Comparison of ENCODE assay signal across 25 cellular contexts in genomic region chr4:72641611-72642010, GRCh38.
"Had no signal": no experiment of that assay in that cellular context is flagged by ENCODE, and none has a peak within 500 bp of the region (broad histone marks: within the 10 kb centered on the region; RNA-seq: fewer than 3 reads in every experiment).

No MANE protein-coding gene starts in this region.

- H3K9me3 ChIP-seq: adrenal gland, gastrocnemius medialis, psoas muscle, testis, transverse colon had no signal

- DNase-seq: activated CD4-positive, alpha-beta T cell treated with anti-CD3 and anti-CD28 coated beads for 36 hours; activated CD4-positive, CD25-positive, alpha-beta regulatory T cell; activated CD8-positive, alpha-beta memory T cell treated with anti-CD3 and anti-CD28 coated beads, Interleukin-2, amount 10 ng/mL, durations not matched to agents 7 days and 5 days; activated CD8-positive, alpha-beta T cell treated with anti-CD3 and anti-CD28 coated beads, Interleukin-2, amount 10 ng/mL, durations not matched to agents 7 days and 5 days; activated naive CD4-positive, alpha-beta T cell; activated T-cell treated with anti-CD3 and anti-CD28 coated beads, Interleukin-2, amount 50 U/mL, for 72 hours; adrenal gland; central memory CD4-positive, alpha-beta T cell; endodermal cell; gastrocnemius medialis; hippocampal formation; kidney; naive thymus-derived CD8-positive, alpha-beta T cell; occipital lobe; psoas muscle; spleen; stimulated activated naive CD8-positive, alpha-beta T cell treated with anti-CD3 and anti-CD28 coated beads, Interleukin-15, Interleukin-2, amounts not matched to agents 100 U/mL and 50 U/mL, for 24 hours; T-cell; testis; transverse colon had no signal

- H3K4me2 ChIP-seq: neural progenitor cell had no signal

- H3K9ac ChIP-seq: neural progenitor cell, parathyroid adenoma had no signal

- H3K79me2 ChIP-seq: parathyroid adenoma had no signal

- ATAC-seq: activated CD4-positive, alpha-beta T cell treated with anti-CD3 and anti-CD28 coated beads for 36 hours; activated CD8-positive, alpha-beta memory T cell treated with anti-CD3 and anti-CD28 coated beads, Interleukin-2, amount 10 ng/mL, durations not matched to agents 7 days and 5 days; activated CD8-positive, alpha-beta T cell treated with anti-CD3 and anti-CD28 coated beads, Interleukin-2, amount 10 ng/mL, durations not matched to agents 7 days and 5 days; activated T-cell treated with anti-CD3 and anti-CD28 coated beads, Interleukin-2, amount 50 U/mL, for 72 hours; gastrocnemius medialis; naive thymus-derived CD8-positive, alpha-beta T cell; psoas muscle; stimulated activated naive CD8-positive, alpha-beta T cell treated with anti-CD3 and anti-CD28 coated beads, Interleukin-15, Interleukin-2, amounts not matched to agents 100 U/mL and 50 U/mL, for 24 hours; T-cell had no signal

- H3K4me1 ChIP-seq: adrenal gland, ascending aorta, esophagus muscularis mucosa, gastrocnemius medialis, neural progenitor cell, parathyroid adenoma, psoas muscle, right atrium auricular region, spleen, testis, transverse colon had no signal

- H3K4me3 ChIP-seq: adrenal gland, ascending aorta, esophagus muscularis mucosa, gastrocnemius medialis, neural progenitor cell, psoas muscle, right atrium auricular region, spleen, testis, transverse colon had no signal

- H3K27me3 ChIP-seq: adrenal gland, ascending aorta, esophagus muscularis mucosa, gastrocnemius medialis, neural progenitor cell, right atrium auricular region, spleen, testis, transverse colon had no signal

- H3K36me3 ChIP-seq: adrenal gland, ascending aorta, esophagus muscularis mucosa, gastrocnemius medialis, neural progenitor cell, right atrium auricular region, spleen, transverse colon had no signal

- H2AFZ ChIP-seq: neural progenitor cell, parathyroid adenoma had no signal

- H3K27ac ChIP-seq: adrenal gland, ascending aorta, esophagus muscularis mucosa, gastrocnemius medialis, neural progenitor cell, parathyroid adenoma, psoas muscle, right atrium auricular region, spleen, testis, transverse colon had no signal
